Comparison of ENCODE assay signal across 8 cellular contexts in genomic region chr2:105812180-105813044, GRCh38.
DNase-seq lines count a peak whose midpoint lies in the region; ATAC-seq lines count a peak whose summit lies in the region.

No MANE protein-coding gene starts in this region.

- peaks cover 90% of the 10 kb centered on the region for H3K4me1 Mint-ChIP-seq in activated CD4-positive, alpha-beta T cell treated with anti-CD3 and anti-CD28 coated beads for 36 hours

- H3K9me3 Mint-ChIP-seq in activated CD4-positive, alpha-beta T cell treated with anti-CD3 and anti-CD28 coated beads for 36 hours (ENCODE audit: low read depth) = no peaks in the 10 kb centered on the region

- CTCF ChIA-PET in activated CD4-positive, alpha-beta T cell treated with anti-CD3 and anti-CD28 coated beads for 36 hours (lab: Charles Lee) = interaction anchor here (0.9 to 1.3 kb wide), 3 partner anchors 9 to 43 kb away, joined by 3 to 4 read pairs (median 3); no protein-coding TSS in a partner anchor

- peaks cover 58% of the 10 kb centered on the region for H3K36me3 Mint-ChIP-seq in activated CD4-positive, alpha-beta T cell treated with anti-CD3 and anti-CD28 coated beads for 36 hours (ENCODE audit: low read depth)

- no peak for ATAC-seq in activated CD4-positive, alpha-beta T cell treated with anti-CD3 and anti-CD28 coated beads for 36 hours
- ATAC-seq in HG02610 (IDR thresholded peaks at IDR 0.05; ENCODE audit: unreplicated experiment) = peak; percentile 74

- H3K27me3 Mint-ChIP-seq in activated CD4-positive, alpha-beta T cell treated with anti-CD3 and anti-CD28 coated beads for 36 hours = no peaks in the 10 kb centered on the region

- POLR2A ChIA-PET in activated CD4-positive, alpha-beta T cell treated with anti-CD3 and anti-CD28 coated beads for 36 hours (lab: Charles Lee) = interaction anchor here (0.5 to 0.7 kb wide), 2 partner anchors 66 to 347 kb away, joined by 3 read pairs; no protein-coding TSS in a partner anchor

- no peak overlapping the region for H3K4me3 Mint-ChIP-seq in activated CD4-positive, alpha-beta T cell treated with anti-CD3 and anti-CD28 coated beads for 36 hours

- no peak for DNase-seq in activated CD4-positive, alpha-beta T cell treated with anti-CD3 and anti-CD28 coated beads for 36 hours
- DNase-seq in activated CD4-positive, alpha-beta T cell treated with anti-CD3 and anti-CD28 coated beads, Interleukin-2, amount 50 U/mL, for 48 hours = no peak
- peak; percentile 71 for DNase-seq in NCI-H345 (lab: John Stamatoyannopoulos, UW)
- DNase-seq in fibroblast of peridontal ligament (ENCODE audit: extremely low read depth) = peak; percentile 94
- peak; percentile 52 for DNase-seq in retina
- no peak for DNase-seq in NOMO-1 treated with DMSO at 0.1 percent for 48 hours (lab: John Stamatoyannopoulos, UW; ENCODE audit: unreplicated experiment)
- DNase-seq in activated naive CD4-positive, alpha-beta T cell treated with Interleukin-2 at 50 U/mL for 16 hours = no peak

- peak overlapping the region; percentile 57 for H3K27ac Mint-ChIP-seq in activated CD4-positive, alpha-beta T cell treated with anti-CD3 and anti-CD28 coated beads for 36 hours

- intact Hi-C loops in activated CD4-positive, alpha-beta T cell treated with anti-CD3 and anti-CD28 coated beads for 36 hours (cut with DNase I, micrococcal nuclease) = no loop called here

Comparison
In these comparisons a context has a peak if more than half of its experiments do, and no peak if none do; other contexts are left out.
1. DNase-seq: peak in NCI-H345 (single experiment), fibroblast of peridontal ligament (single experiment) and retina (single experiment); none in activated CD4-positive, alpha-beta T cell treated with anti-CD3 and anti-CD28 coated beads for 36 hours (single experiment), activated CD4-positive, alpha-beta T cell treated with anti-CD3 and anti-CD28 coated beads, Interleukin-2, amount 50 U/mL, for 48 hours (0 of 2), NOMO-1 treated with DMSO at 0.1 percent for 48 hours (single experiment) and activated naive CD4-positive, alpha-beta T cell treated with Interleukin-2 at 50 U/mL for 16 hours (single experiment).